ENCODE assay signal across 27 cellular contexts in the genomic region with DNA sequence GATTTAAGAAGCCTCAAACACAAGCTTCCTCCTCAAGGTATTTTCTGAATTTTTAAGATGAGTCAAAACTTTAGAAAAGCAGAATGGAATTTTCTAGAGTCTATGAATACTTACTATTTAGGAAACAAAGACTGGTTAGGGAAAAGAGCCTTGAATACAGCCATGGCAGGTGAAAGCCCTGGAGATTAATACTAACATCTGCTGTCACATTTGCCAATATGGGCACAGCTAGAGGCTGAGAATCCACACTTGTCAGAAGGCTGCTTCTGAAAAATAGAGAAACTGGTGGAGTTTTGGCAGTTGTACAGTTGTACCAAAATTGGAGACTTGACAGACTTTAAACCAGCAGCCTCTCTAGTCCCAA. TPM values are rescaled to one million over a fixed set of nuclear protein-coding genes. Genes with fewer than 3 reads are reported as not detected.
A peak's percentile ranks its signal among the peaks of the same experiment; 100 is the strongest.
DNase-seq lines count a peak whose midpoint lies in the region; ATAC-seq, FAIRE-seq and TF ChIP-seq lines count a peak whose summit lies in the region.
"Had no signal": no experiment of that assay in that cellular context is flagged by ENCODE, and none has a peak within 500 bp of the region (broad histone marks: within the 10 kb centered on the region; RNA-seq: fewer than 3 reads in every experiment).

No MANE protein-coding gene starts in this region.

- TF ChIP-seq POLR2A in HepG2 (IDR thresholded peaks at IDR 0.05; ENCODE audit: insufficient read depth in 1 of 2, low read depth in 2 of 2, low read length in 2 of 2) (no peak), tibial nerve (IDR thresholded peaks at IDR 0.05) (no peak)

- peak overlapping the region; percentile 82 for H3K4me2 ChIP-seq in HepG2 (ENCODE audit: low read depth, low read length)
- H3K4me2 ChIP-seq: BLaER1 treated with 17β-estradiol and CSF1 and Interleukin-3, amounts not matched to agents 10 nM and 100 nM had no signal

- H3K27me3 ChIP-seq in HepG2 (ENCODE audit: control insufficient read depth in 1 of 2, insufficient read depth in 2 of 2, low read length in 2 of 2) (no peaks in the 10 kb centered on the region), tibial nerve (no peaks in the 10 kb centered on the region)
- H3K27me3 ChIP-seq: BLaER1 treated with 17β-estradiol and CSF1 and Interleukin-3, amounts not matched to agents 10 nM and 100 nM; SJSA1 had no signal

- BruUV-seq in HepG2 (replicated peaks; lab: Mats Ljungman, UMichigan): TSS peak; percentile 94

- POLR2A ChIA-PET in HepG2 (lab: Yijun Ruan, JAX): interaction anchor here (1.0 to 1.2 kb wide), 2 partner anchors 25 to 126 kb away, joined by 3 to 5 read pairs; a partner anchor contains a TSS

- H3K79me2 ChIP-seq in HepG2 (ENCODE audit: insufficient read depth, low read length): no peaks in the 10 kb centered on the region

- H3K9me3 ChIP-seq in HepG2 (ENCODE audit: low read length): 0 out of 2 replicates have a peak, but pooled peaks cover 8% of the 10 kb centered on the region
- H3K9me3 ChIP-seq in tibial nerve: peaks cover 0 to 17% (median 3%) of the 10 kb centered on the region in 4 donors
- H3K9me3 ChIP-seq: SJSA1 had no signal

- TF ChIP-seq CTCF in HepG2 (CRISPR knock-in tag; IDR thresholded peaks at IDR 0.05) (no peak), GM20000 (IDR thresholded peaks at IDR 0.05; ENCODE audit: extremely low read depth, missing control alignments) (no peak), tibial nerve (IDR thresholded peaks at IDR 0.05) (no peak)

- peak overlapping the region in 2 of 3 experiments; percentile 4 to 34; a peak in 2 of 6 replicates for H3K4me3 ChIP-seq in HepG2 (replicated peaks in 1 of 3; ENCODE audit: insufficient read depth in 1 of 3, low read depth in 2 of 3, low read length in 3 of 3)
- H3K4me3 ChIP-seq in tibial nerve: no peak overlapping the region
- H3K4me3 ChIP-seq: BLaER1 treated with 17β-estradiol and CSF1 and Interleukin-3, amounts not matched to agents 10 nM and 100 nM; K562; SJSA1 had no signal

- CTCF ChIA-PET in HepG2 (lab: Yijun Ruan, JAX; ENCODE audit: low intra/inter-chr PET ratio, low total read pairs): no interaction called here

- TF ChIP-seq RAD21 in HepG2 (CRISPR knock-in tag; IDR thresholded peaks at IDR 0.05): no peak

- no peaks in the 10 kb centered on the region for H4K20me1 ChIP-seq in HepG2 (ENCODE audit: insufficient read depth, low read length)
- H4K20me1 ChIP-seq: BLaER1 treated with 17β-estradiol and CSF1 and Interleukin-3, amounts not matched to agents 10 nM and 100 nM had no signal

- in situ Hi-C loops in HepG2 (cut with HindIII; ENCODE audit: extremely low pct_ligation_motif_present, low pct_unique_long_range_greater_than_20kb): no loop called here

- ATAC-seq in HepG2: peak; percentile 61
- no peak for ATAC-seq in GM21717 (IDR thresholded peaks at IDR 0.05; ENCODE audit: unreplicated experiment)
- ATAC-seq: K562, T-cell had no signal

- H3K36me3 ChIP-seq in HepG2 (replicated peaks in 1 of 2; ENCODE audit: control insufficient read depth in 1 of 2, insufficient read depth in 2 of 2, low read length in 2 of 2): no peaks in the 10 kb centered on the region
- H3K36me3 ChIP-seq in tibial nerve: no peaks in the 10 kb centered on the region
- H3K36me3 ChIP-seq: BLaER1 treated with 17β-estradiol and CSF1 and Interleukin-3, amounts not matched to agents 10 nM and 100 nM; SJSA1 had no signal

- H3K4me1 ChIP-seq in HepG2 (ENCODE audit: insufficient read depth, low read length) (peaks cover 61% of the 10 kb centered on the region), tibial nerve (no peaks in the 10 kb centered on the region)
- H3K4me1 ChIP-seq: BLaER1 treated with 17β-estradiol and CSF1 and Interleukin-3, amounts not matched to agents 10 nM and 100 nM had no signal

- peak; percentile 68 for DNase-seq in NCI-H82 (lab: John Stamatoyannopoulos, UW)
- DNase-seq in NCI-H82 treated with DMSO at 0.1 percent for 48 hours (lab: John Stamatoyannopoulos, UW; ENCODE audit: unreplicated experiment): no peak
- peak; percentile 45 for DNase-seq in NCI-H1694 treated with DMSO at 0.1 percent for 48 hours (lab: John Stamatoyannopoulos, UW)
- no peak for DNase-seq in HepG2 (ENCODE audit: low spot score)
- no peak for DNase-seq in GM20000 (ENCODE audit: low spot score)
- DNase-seq in tibial nerve (ENCODE audit: low spot score in 2 of 2): no peak
- DNase-seq: AML-193; CD4-positive, alpha-beta T cell; DMS79 treated with DMSO at 0.1 percent for 48 hours; GF-D8; MV-4-11; NCI-H1105 treated with DMSO at 0.1 percent for 48 hours; NCI-H146; NCI-H2029 treated with DMSO at 0.1 percent for 48 hours; NCI-H526; Right ventricle myocardium superior; RPMI8226; T-cell had no signal

- H2AFZ ChIP-seq in HepG2 (ENCODE audit: low read length): no peak overlapping the region

- H3K9ac ChIP-seq in HepG2 (ENCODE audit: insufficient read depth, low read depth, low read length): peak overlapping the region; percentile 40
- H3K9ac ChIP-seq: BLaER1 treated with 17β-estradiol and CSF1 and Interleukin-3, amounts not matched to agents 10 nM and 100 nM had no signal

- intact Hi-C loops in HepG2 (cut with micrococcal nuclease; ENCODE audit: unreplicated experiment): no loop called here

- no peak for FAIRE-seq in HepG2 (lab: Jason Lieb, UNC)
- FAIRE-seq: A204.1, GM12891, H54, K562 had no signal

- peak overlapping the region; percentile 90 for H3K27ac ChIP-seq in HepG2 (ENCODE audit: extremely low read length, insufficient read depth, low read length)
- H3K27ac ChIP-seq in tibial nerve: no peak overlapping the region
- H3K27ac ChIP-seq: BLaER1 treated with 17β-estradiol and CSF1 and Interleukin-3, amounts not matched to agents 10 nM and 100 nM; SJSA1 had no signal

- no peak for TF ChIP-seq EP300 in HepG2 (IDR thresholded peaks at IDR 0.05; ENCODE audit: low read depth in 2 of 2, low read length in 2 of 2)
- no peak for TF ChIP-seq EP300 in HepG2 (CRISPR knock-in tag; IDR thresholded peaks at IDR 0.05; ENCODE audit: borderline replicate concordance)
- no peak for TF ChIP-seq EP300 in tibial nerve (IDR thresholded peaks at IDR 0.05)

TF ChIP-seq in HepG2, 621 proteins besides CTCF, POLR2A, EP300 and RAD21 (continues in another document):
- TF ChIP-seq ASH2L (IDR thresholded peaks at IDR 0.05; ENCODE audit: insufficient read length, low read depth, low read length): peak; percentile 57
- TF ChIP-seq PHF21A (CRISPR knock-in tag; IDR thresholded peaks at IDR 0.05): peak; percentile 9; the same call in 1 of the 2 replicates
- TF ChIP-seq, protein P1, sequence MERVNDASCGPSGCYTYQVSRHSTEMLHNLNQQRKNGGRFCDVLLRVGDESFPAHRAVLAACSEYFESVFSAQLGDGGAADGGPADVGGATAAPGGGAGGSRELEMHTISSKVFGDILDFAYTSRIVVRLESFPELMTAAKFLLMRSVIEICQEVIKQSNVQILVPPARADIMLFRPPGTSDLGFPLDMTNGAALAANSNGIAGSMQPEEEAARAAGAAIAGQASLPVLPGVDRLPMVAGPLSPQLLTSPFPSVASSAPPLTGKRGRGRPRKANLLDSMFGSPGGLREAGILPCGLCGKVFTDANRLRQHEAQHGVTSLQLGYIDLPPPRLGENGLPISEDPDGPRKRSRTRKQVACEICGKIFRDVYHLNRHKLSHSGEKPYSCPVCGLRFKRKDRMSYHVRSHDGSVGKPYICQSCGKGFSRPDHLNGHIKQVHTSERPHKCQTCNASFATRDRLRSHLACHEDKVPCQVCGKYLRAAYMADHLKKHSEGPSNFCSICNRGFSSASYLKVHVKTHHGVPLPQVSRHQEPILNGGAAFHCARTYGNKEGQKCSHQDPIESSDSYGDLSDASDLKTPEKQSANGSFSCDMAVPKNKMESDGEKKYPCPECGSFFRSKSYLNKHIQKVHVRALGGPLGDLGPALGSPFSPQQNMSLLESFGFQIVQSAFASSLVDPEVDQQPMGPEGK (CRISPR knock-in tag; IDR thresholded peaks at IDR 0.05): 0 out of 2 replicates have a peak, but pooled peaks have one; percentile 1
- TF ChIP-seq, protein P2, sequence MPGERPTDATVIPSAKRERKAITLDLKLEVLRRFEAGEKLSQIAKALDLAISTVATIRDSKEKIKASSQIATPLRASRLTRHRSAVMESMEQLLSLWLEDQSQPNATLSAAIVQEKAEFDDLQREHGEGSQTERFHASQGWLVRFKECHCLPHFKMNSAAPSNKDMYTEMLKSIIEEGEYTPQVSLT (CRISPR knock-in tag; IDR thresholded peaks at IDR 0.05; ENCODE audit: borderline replicate concordance, low read depth): no peak
- no peak for TF ChIP-seq FOXJ3 (CRISPR knock-in tag; IDR thresholded peaks at IDR 0.05; ENCODE audit: borderline replicate concordance)
- TF ChIP-seq STAT5B (CRISPR knock-in tag; IDR thresholded peaks at IDR 0.05): no peak
- peak; percentile 2 for TF ChIP-seq ZEB1 (IDR thresholded peaks at IDR 0.05; ENCODE audit: insufficient replicate concordance, low read depth)
- TF ChIP-seq EHMT2 (IDR thresholded peaks at IDR 0.05; ENCODE audit: borderline replicate concordance, low read depth, low read length): 0 out of 2 replicates have a peak, but pooled peaks have one; percentile 6
- TF ChIP-seq KLF16 (CRISPR knock-in tag; IDR thresholded peaks at IDR 0.05): 0 out of 4 replicates have a peak, but pooled peaks of 1 of the 2 experiments have one; percentile 6

RNA-seq across cellular contexts. Expression of a gene that starts 24.3 kb away (rescaled TPM):
- total RNA-seq in HepG2 (2016; rRNA removed; fragmentation: Illumina TruSeq; extraction: Trizol) (5.5 and 9.6 TPM in 2 replicates), tibial nerve (under 1 TPM in 1 of 4 donors, not detected in 3; 0.20 TPM)
- total RNA-seq in HepG2 (2016; cell fraction: cytosol; rRNA removed; fragmentation: Illumina TruSeq; extraction: Trizol; ENCODE audit: low read depth): 0.81 and 1.2 TPM in 2 replicates
- total RNA-seq in HepG2 (2016; cell fraction: insoluble cytoplasmic fraction; rRNA removed; fragmentation: Illumina TruSeq; extraction: Trizol): 5.0 and 9.2 TPM in 2 replicates
- total RNA-seq in HepG2 (2016; cell fraction: membrane; rRNA removed; fragmentation: Illumina TruSeq; extraction: Trizol): 3.4 and 3.6 TPM in 2 replicates
- total RNA-seq in HepG2 (2016; cell fraction: nucleus; rRNA removed; fragmentation: Illumina TruSeq; extraction: Trizol): 19.4 and 22.4 TPM in 2 replicates
- polyA plus RNA-seq in HepG2 (2011; rRNA removed): 4.3 and 4.8 TPM in 2 replicates
- polyA plus RNA-seq in HepG2 (2011; cell fraction: cytosol; rRNA removed): 2.7 and 3.2 TPM in 2 replicates
- 2.7 and 4.0 TPM in 2 replicates for polyA plus RNA-seq in HepG2 (2011; cell fraction: nucleus; rRNA removed)
- polyA plus RNA-seq in HepG2 (2012): 1.3 and 2.5 TPM in 2 replicates
- 0.76 and 0.93 TPM in 2 replicates for polyA plus RNA-seq in HepG2 (2016; cell fraction: cytosol; fragmentation: Illumina TruSeq; extraction: Trizol; ENCODE audit: low read depth)
- polyA plus RNA-seq in HepG2 (2016; cell fraction: insoluble cytoplasmic fraction; fragmentation: Illumina TruSeq; extraction: Trizol; ENCODE audit: low read depth): 5.6 and 7.5 TPM in 2 replicates
- polyA plus RNA-seq in HepG2 (2016; cell fraction: membrane; fragmentation: Illumina TruSeq; extraction: Trizol; ENCODE audit: low read depth): 2.3 and 2.6 TPM in 2 replicates
- polyA plus RNA-seq in HepG2 (2016; cell fraction: nucleus; fragmentation: Illumina TruSeq; extraction: Trizol; ENCODE audit: insufficient read depth, low read depth): 27.9 and 28.1 TPM in 2 replicates
- 9.6 TPM in 1 of 2 replicates, not detected in the other for polyA minus RNA-seq in HepG2 (2011; rRNA and poly(A)+ RNA removed; ENCODE audit: low replicate concordance)
- polyA minus RNA-seq in HepG2 (2011; cell fraction: cytosol; rRNA and poly(A)+ RNA removed): 3.3 and 3.5 TPM in 2 replicates
- polyA minus RNA-seq in HepG2 (2011; cell fraction: nucleus; rRNA and poly(A)+ RNA removed): 6.7 and 7.7 TPM in 2 replicates
- total RNA-seq: HT1080, K562, MCF 10A, SJSA1 had no signal
- polyA plus RNA-seq: K562 had no signal

Comparison
In these comparisons a context has a peak if more than half of its experiments do, and no peak if none do; other contexts are left out.
1. DNase-seq: peak in NCI-H82 (single experiment) and NCI-H1694 treated with DMSO at 0.1 percent for 48 hours (single experiment); none in NCI-H82 treated with DMSO at 0.1 percent for 48 hours (single experiment), HepG2 (single experiment), GM20000 (single experiment) and tibial nerve (0 of 2).
2. H3K4me3 ChIP-seq: peak in HepG2 (2 of 3); none in tibial nerve (0 of 4).